1 cellular context compared by ENCODE assay signal in genomic region chr20:35523298-35523888, GRCh38.
TF ChIP-seq lines count a peak whose summit lies in the region.

No MANE protein-coding gene starts in this region.

TF ChIP-seq in HEK293, 187 proteins besides CTCF, POLR2A, EP300 and RAD21 (continued from another document):
- TF ChIP-seq PBX3 (CRISPR knock-in tag; IDR thresholded peaks at IDR 0.05) (no peak), ZNF530 (tag by site-specific recombination; IDR thresholded peaks at IDR 0.05; ENCODE audit: low read depth) (no peak)
